In the genomic region with DNA sequence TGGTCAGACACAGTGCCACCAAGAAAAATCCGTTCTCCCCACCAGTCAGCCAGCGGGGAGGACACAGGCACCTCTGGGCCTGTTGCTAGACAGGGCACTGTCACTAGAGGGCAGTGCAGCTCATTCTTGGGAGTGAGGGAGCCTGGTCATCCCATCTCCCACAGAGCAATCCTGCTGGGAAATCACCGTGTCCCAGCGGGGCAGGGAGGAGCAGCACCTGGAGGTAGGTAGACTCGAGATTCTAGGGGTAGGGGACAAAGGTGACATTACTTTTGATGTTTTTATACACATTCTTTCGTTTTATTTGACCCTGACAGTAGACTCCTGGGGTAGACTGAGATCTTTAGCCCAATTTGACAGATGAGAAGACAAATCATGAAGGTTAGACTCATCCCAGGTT, we compare ENCODE assay signal across 2 cellular contexts.
TF ChIP-seq lines count a peak whose summit lies in the region.

No MANE protein-coding gene starts in this region.

TF ChIP-seq in IMR-90, 13 proteins besides CTCF, POLR2A, EP300 and RAD21:
- TF ChIP-seq, protein P1, sequence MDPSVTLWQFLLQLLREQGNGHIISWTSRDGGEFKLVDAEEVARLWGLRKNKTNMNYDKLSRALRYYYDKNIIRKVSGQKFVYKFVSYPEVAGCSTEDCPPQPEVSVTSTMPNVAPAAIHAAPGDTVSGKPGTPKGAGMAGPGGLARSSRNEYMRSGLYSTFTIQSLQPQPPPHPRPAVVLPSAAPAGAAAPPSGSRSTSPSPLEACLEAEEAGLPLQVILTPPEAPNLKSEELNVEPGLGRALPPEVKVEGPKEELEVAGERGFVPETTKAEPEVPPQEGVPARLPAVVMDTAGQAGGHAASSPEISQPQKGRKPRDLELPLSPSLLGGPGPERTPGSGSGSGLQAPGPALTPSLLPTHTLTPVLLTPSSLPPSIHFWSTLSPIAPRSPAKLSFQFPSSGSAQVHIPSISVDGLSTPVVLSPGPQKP (IDR thresholded peaks at IDR 0.05; ENCODE audit: borderline replicate concordance, low read depth, low read length) = no peak
- TF ChIP-seq FOS (IDR thresholded peaks at IDR 0.05; ENCODE audit: low read depth, low read length) (no peak), CEBPB (IDR thresholded peaks at IDR 0.05; ENCODE audit: low read depth, low read length) (no peak), SMC3 (IDR thresholded peaks at IDR 0.05; ENCODE audit: low read depth, low read length) (peak; percentile 76), CHD1 (IDR thresholded peaks at IDR 0.05; ENCODE audit: low read depth, low read length) (no peak), MAFK (IDR thresholded peaks at IDR 0.05; ENCODE audit: low read depth, low read length) (no peak), MAZ (IDR thresholded peaks at IDR 0.05; ENCODE audit: borderline replicate concordance, low read depth, low read length) (no peak; the same call in 1 of the 2 replicates)

TF ChIP-seq in PFSK-1, 5 proteins besides CTCF, POLR2A, EP300 and RAD21:
- peak; percentile 48 for TF ChIP-seq FOXP2 (optimal IDR thresholded peaks at IDR 0.05; ENCODE audit: borderline replicate concordance, extremely low read depth, extremely low read length, insufficient read depth)
- no peak for TF ChIP-seq SIN3A (IDR thresholded peaks at IDR 0.05; ENCODE audit: borderline replicate concordance, insufficient read depth, low read length)
